1 cellular context compared by ENCODE assay signal in the genomic region with DNA sequence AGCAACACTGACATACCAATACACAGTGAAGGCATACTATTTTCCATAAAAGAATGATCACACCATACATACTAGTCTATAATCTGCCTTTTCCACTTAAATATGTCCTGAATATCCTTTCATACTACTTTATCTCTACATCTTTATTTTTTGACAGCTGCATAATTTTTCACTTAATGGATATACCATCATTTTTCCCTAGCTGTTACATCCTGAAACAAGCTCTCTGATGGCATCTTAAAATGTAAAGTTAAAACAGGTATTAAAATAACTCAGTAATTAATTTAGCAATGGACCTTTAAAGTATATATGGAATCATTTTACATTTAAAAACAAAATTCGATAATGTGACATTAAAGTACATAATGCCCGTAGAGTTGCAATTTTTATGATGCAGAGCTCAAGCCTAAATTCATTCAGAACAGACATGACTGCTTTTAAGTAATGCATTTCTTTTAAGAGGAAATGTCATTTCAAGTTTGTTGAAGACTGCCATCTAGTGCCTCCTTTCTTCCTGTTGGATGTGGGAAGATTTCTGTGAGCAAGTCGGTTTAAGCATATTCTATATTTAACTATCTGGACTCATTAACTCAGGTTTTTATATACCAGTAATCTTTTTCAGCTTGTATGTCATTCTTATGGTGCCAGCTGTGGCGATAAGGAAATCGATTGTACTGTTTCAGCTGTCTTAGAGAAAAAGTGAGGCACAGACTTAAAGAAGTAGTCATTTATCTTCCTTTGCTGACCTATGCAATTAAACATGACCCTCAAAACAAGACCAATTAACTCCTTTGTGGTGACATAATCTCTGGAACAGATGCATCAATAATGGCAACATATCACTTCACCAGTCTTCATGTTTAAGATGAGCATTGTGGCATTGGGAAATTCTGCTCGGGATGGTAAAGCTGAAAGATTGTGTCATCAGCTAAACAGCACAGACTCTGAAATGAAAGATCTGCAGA.
TF ChIP-seq lines count a peak whose summit lies in the region.

No MANE protein-coding gene starts in this region.

TF ChIP-seq in HepG2, 621 proteins besides CTCF, POLR2A, EP300 and RAD21 (continued from another document):
- TF ChIP-seq, protein P1, sequence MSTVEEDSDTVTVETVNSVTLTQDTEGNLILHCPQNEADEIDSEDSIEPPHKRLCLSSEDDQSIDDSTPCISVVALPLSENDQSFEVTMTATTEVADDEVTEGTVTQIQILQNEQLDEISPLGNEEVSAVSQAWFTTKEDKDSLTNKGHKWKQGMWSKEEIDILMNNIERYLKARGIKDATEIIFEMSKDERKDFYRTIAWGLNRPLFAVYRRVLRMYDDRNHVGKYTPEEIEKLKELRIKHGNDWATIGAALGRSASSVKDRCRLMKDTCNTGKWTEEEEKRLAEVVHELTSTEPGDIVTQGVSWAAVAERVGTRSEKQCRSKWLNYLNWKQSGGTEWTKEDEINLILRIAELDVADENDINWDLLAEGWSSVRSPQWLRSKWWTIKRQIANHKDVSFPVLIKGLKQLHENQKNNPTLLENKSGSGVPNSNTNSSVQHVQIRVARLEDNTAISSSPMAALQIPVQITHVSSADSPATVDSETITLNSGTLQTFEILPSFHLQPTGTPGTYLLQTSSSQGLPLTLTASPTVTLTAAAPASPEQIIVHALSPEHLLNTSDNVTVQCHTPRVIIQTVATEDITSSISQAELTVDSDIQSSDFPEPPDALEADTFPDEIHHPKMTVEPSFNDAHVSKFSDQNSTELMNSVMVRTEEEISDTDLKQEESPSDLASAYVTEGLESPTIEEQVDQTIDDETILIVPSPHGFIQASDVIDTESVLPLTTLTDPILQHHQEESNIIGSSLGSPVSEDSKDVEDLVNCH (CRISPR knock-in tag; IDR thresholded peaks at IDR 0.05), result no peak
- TF ChIP-seq, protein P2, sequence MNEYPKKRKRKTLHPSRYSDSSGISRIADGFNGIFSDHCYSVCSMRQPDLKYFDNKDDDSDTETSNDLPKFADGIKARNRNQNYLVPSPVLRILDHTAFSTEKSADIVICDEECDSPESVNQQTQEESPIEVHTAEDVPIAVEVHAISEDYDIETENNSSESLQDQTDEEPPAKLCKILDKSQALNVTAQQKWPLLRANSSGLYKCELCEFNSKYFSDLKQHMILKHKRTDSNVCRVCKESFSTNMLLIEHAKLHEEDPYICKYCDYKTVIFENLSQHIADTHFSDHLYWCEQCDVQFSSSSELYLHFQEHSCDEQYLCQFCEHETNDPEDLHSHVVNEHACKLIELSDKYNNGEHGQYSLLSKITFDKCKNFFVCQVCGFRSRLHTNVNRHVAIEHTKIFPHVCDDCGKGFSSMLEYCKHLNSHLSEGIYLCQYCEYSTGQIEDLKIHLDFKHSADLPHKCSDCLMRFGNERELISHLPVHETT (CRISPR knock-in tag; conservative IDR thresholded peaks at IDR 0.05), result no peak
- no peak for TF ChIP-seq FLYWCH1 (CRISPR knock-in tag; IDR thresholded peaks at IDR 0.05)
- TF ChIP-seq KDM3A (CRISPR knock-in tag; IDR thresholded peaks at IDR 0.05; ENCODE audit: low read depth), result no peak
- TF ChIP-seq MAFK (conservative IDR thresholded peaks at IDR 0.05 in 1 of 2, IDR thresholded peaks at IDR 0.05 in 1 of 2; ENCODE audit: low read length in 2 of 2), result peak; percentile 57 to 77; a peak in 2 of 4 replicates
- TF ChIP-seq, protein P3, sequence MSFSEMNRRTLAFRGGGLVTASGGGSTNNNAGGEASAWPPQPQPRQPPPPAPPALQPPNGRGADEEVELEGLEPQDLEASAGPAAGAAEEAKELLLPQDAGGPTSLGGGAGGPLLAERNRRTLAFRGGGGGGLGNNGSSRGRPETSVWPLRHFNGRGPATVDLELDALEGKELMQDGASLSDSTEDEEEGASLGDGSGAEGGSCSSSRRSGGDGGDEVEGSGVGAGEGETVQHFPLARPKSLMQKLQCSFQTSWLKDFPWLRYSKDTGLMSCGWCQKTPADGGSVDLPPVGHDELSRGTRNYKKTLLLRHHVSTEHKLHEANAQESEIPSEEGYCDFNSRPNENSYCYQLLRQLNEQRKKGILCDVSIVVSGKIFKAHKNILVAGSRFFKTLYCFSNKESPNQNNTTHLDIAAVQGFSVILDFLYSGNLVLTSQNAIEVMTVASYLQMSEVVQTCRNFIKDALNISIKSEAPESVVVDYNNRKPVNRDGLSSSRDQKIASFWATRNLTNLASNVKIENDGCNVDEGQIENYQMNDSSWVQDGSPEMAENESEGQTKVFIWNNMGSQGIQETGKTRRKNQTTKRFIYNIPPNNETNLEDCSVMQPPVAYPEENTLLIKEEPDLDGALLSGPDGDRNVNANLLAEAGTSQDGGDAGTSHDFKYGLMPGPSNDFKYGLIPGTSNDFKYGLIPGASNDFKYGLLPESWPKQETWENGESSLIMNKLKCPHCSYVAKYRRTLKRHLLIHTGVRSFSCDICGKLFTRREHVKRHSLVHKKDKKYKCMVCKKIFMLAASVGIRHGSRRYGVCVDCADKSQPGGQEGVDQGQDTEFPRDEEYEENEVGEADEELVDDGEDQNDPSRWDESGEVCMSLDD (CRISPR knock-in tag; IDR thresholded peaks at IDR 0.05; ENCODE audit: borderline replicate concordance), result no peak
- TF ChIP-seq, protein P4, sequence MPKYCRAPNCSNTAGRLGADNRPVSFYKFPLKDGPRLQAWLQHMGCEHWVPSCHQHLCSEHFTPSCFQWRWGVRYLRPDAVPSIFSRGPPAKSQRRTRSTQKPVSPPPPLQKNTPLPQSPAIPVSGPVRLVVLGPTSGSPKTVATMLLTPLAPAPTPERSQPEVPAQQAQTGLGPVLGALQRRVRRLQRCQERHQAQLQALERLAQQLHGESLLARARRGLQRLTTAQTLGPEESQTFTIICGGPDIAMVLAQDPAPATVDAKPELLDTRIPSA (CRISPR knock-in tag; IDR thresholded peaks at IDR 0.05; ENCODE audit: borderline replicate concordance), result no peak
- TF ChIP-seq MAFF (IDR thresholded peaks at IDR 0.05; ENCODE audit: low read depth, low read length), result peak; percentile 38; the same call in 1 of the 2 replicates
- peak; percentile 59 for TF ChIP-seq STAG1 (CRISPR knock-in tag; IDR thresholded peaks at IDR 0.05)
